Comparison of ENCODE assay signal across 16 cellular contexts in the genomic region with DNA sequence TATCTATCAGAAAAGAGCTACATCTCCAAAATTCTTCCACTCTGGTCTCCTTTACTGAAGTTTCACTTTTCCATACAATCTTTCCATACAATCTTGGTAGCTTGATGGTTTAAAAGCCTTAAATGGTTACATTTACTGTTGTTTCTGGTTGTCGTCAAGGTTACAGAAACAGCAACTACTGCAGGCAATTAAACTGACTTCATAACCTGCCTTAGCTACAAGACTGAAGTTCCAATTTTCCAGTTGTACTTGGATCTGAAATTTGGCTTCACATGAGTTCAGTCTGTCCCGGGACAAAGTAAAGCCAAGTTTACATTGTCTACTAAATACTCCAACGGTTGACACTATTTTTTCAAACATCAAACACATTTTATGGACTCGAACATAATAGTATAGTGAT.
"Had no signal": no experiment of that assay in that cellular context is flagged by ENCODE, and none has a peak within 500 bp of the region (broad histone marks: within the 10 kb centered on the region; RNA-seq: fewer than 3 reads in every experiment).

No MANE protein-coding gene starts in this region.

- H3K27ac ChIP-seq: breast epithelium, epithelial cell of prostate, foreskin keratinocyte, ovary, skin epidermis, transverse colon had no signal

- H3K4me1 ChIP-seq: breast epithelium, foreskin keratinocyte, transverse colon had no signal

- FAIRE-seq: colon had no signal

- DNase-seq: activated CD4-positive, alpha-beta memory T cell treated with anti-CD3 and anti-CD28 coated beads for 36 hours; activated CD4-positive, alpha-beta T cell treated with anti-CD3 and anti-CD28 coated beads for 1 hour; activated effector memory CD4-positive, alpha-beta T cell treated with anti-CD3 and anti-CD28 coated beads, Interleukin-2, amount 50 U/mL, for 16 hours; activated T-cell treated with anti-CD3 and anti-CD28 coated beads, Interleukin-2, amount 50 U/mL, for 4 hours; amygdala; effector CD8-positive, alpha-beta T cell; foreskin keratinocyte; head of caudate nucleus; left ventricle myocardium superior; ovary; T-helper 9 cell; transverse colon had no signal

- H3K27me3 ChIP-seq: breast epithelium, foreskin keratinocyte, ovary, transverse colon had no signal

- H3K9me3 ChIP-seq: breast epithelium, ovary, transverse colon had no signal

- H3K36me3 ChIP-seq: breast epithelium, ovary, transverse colon had no signal

- H3K4me3 ChIP-seq: breast epithelium, ovary, skin epidermis, transverse colon had no signal

- ATAC-seq: activated T-cell treated with anti-CD3 and anti-CD28 coated beads, Interleukin-2, amount 50 U/mL, for 4 hours; foreskin keratinocyte; left ventricle myocardium superior had no signal
